In genomic region chr20:1185316-1185741, GRCh38 we compare ENCODE assay signal across 9 cellular contexts. TPM values are rescaled to one million over a fixed set of nuclear protein-coding genes. Genes with fewer than 3 reads are reported as not detected.
DNase-seq lines count a peak whose midpoint lies in the region; ATAC-seq, FAIRE-seq and TF ChIP-seq lines count a peak whose summit lies in the region.
"Had no signal": no experiment of that assay in that cellular context is flagged by ENCODE, and none has a peak within 500 bp of the region (broad histone marks: within the 10 kb centered on the region; RNA-seq: fewer than 3 reads in every experiment).

No MANE protein-coding gene starts in this region.

- H3K4me3 ChIP-seq in ACC112 (ENCODE audit: low read depth, low read length): peak overlapping the region; percentile 75
- H3K4me3 ChIP-seq in astrocyte of the cerebellum (ENCODE audit: low read depth, low read length): peak overlapping the region; percentile 27

- ATAC-seq in left lobe of liver (peak; percentile 43), HG03571 (IDR thresholded peaks at IDR 0.05; ENCODE audit: unreplicated experiment) (no peak)

- TF ChIP-seq POLR2A in GM12892 (IDR thresholded peaks at IDR 0.05; ENCODE audit: low read depth, low read length): no peak

- no peak for FAIRE-seq in GM12892 (lab: Jason Lieb, UNC)

- peaks cover 54% of the 10 kb centered on the region for H3K27me3 ChIP-seq in ACC112 (ENCODE audit: insufficient read depth, low read length)

- H3K27ac ChIP-seq in ACC112 (ENCODE audit: low read depth, low read length): no peak overlapping the region

- H2AFZ ChIP-seq in ACC112 (ENCODE audit: low read length, unreplicated experiment): peak overlapping the region; percentile 75

- H3K79me2 ChIP-seq in ACC112 (ENCODE audit: control insufficient read depth, insufficient read depth, low read length, unreplicated experiment): no peaks in the 10 kb centered on the region

- no peak for TF ChIP-seq CTCF in astrocyte of the cerebellum (IDR thresholded peaks at IDR 0.05; ENCODE audit: low read depth, low read length, missing control alignments)

- H3K36me3 ChIP-seq in ACC112 (ENCODE audit: insufficient read depth, low read length): no peaks in the 10 kb centered on the region

- peak; percentile 51 for DNase-seq in HK-2 (ENCODE audit: unreplicated experiment)
- DNase-seq in astrocyte of the cerebellum (ENCODE audit: low read depth): no peak
- DNase-seq in left lobe of liver (ENCODE audit: low spot score): no peak
- no peak for DNase-seq in glomerular visceral epithelial cell (ENCODE audit: extremely low spot score)
- DNase-seq in activated CD8-positive, alpha-beta memory T cell treated with anti-CD3 and anti-CD28 coated beads, Interleukin-2, amount 50 U/mL, for 48 hours: no peak
- DNase-seq in GM12892 (ENCODE audit: insufficient read length): no peak

- H3K4me1 ChIP-seq in ACC112 (ENCODE audit: control insufficient read depth, insufficient read depth, low read length, unreplicated experiment): no peaks in the 10 kb centered on the region

- in situ Hi-C loops in astrocyte of the cerebellum (cut with HindIII; ENCODE audit: low sequenced_read_pairs): no loop called here

RNA-seq across cellular contexts. Expression of gene TMEM74B, which starts 0.5 kb away (rescaled TPM):
- total RNA-seq in left lobe of liver: 1.2 TPM
- polyA plus RNA-seq in GM12892 (2012; ENCODE audit: missing spikeins): 0.30 TPM
- total RNA-seq: natural killer cell treated with Interleukin-12 subunit alpha and Interleukin-12 subunit beta and Interleukin-15 and Interleukin-18, amount 100 ng/mL, for 72 hours had no signal

RNA-seq across cellular contexts. Expression of gene C20orf202, which starts 17.9 kb away (rescaled TPM):
- not detected for total RNA-seq in left lobe of liver
- polyA plus RNA-seq in GM12892 (2012; ENCODE audit: missing spikeins): not detected

RNA-seq across cellular contexts. Expression of gene RAD21L1, which starts 40.5 kb away (rescaled TPM):
- not detected for total RNA-seq in left lobe of liver
- not detected for polyA plus RNA-seq in GM12892 (2012; ENCODE audit: missing spikeins)
- total RNA-seq: natural killer cell treated with Interleukin-12 subunit alpha and Interleukin-12 subunit beta and Interleukin-15 and Interleukin-18, amount 100 ng/mL, for 72 hours had no signal
